Comparison of ENCODE assay signal across 8 cellular contexts in genomic region chr2:20595439-20596192, GRCh38. TPM values are rescaled to one million over a fixed set of nuclear protein-coding genes. Genes with fewer than 3 reads are reported as not detected.
DNase-seq lines count a peak whose midpoint lies in the region; ATAC-seq and TF ChIP-seq lines count a peak whose summit lies in the region.

No MANE protein-coding gene starts in this region.

- peak overlapping the region; percentile 30 for H3K4me3 ChIP-seq in GM12865 (ENCODE audit: low read depth, low read length)
- no peak overlapping the region for H3K4me3 ChIP-seq in aorta (ENCODE audit: low read length in 2 of 2)

- TF ChIP-seq CTCF in GM12865 (IDR thresholded peaks at IDR 0.05; ENCODE audit: insufficient read depth, low read depth, low read length, missing control alignments), result no peak

- POLR2A ChIA-PET in activated naive CD8-positive, alpha-beta T cell treated with anti-CD3 and anti-CD28 coated beads, Interleukin-2, amount 10 ng/mL, durations not matched to agents 7 days and 5 days (lab: Charles Lee), result interaction anchor here (1.3 kb wide), 1 partner anchor 148 kb away, joined by 3 read pairs; the partner anchor contains the start of gene RHOB

- DNase-seq in GM12865 (ENCODE audit: low read depth) (peak; percentile 90), left lobe of liver (ENCODE audit: low spot score) (peak; percentile 48), aorta (peak; percentile 73 to 78), NCI-H2107 treated with DMSO at 0.1 percent for 48 hours (lab: John Stamatoyannopoulos, UW; ENCODE audit: unreplicated experiment) (no peak), NCI-H1092 treated with DMSO at 0.1 percent for 48 hours (lab: John Stamatoyannopoulos, UW) (no peak)
- DNase-seq in activated naive CD8-positive, alpha-beta T cell treated with anti-CD3 and anti-CD28 coated beads, Interleukin-2, amount 10 ng/mL, durations not matched to agents 7 days and 5 days, result peak; percentile 35

- H3K27me3 Mint-ChIP-seq in activated naive CD8-positive, alpha-beta T cell treated with anti-CD3 and anti-CD28 coated beads, Interleukin-2, amount 10 ng/mL, durations not matched to agents 7 days and 5 days, result peaks cover 2% of the 10 kb centered on the region

- H3K4me3 Mint-ChIP-seq in activated naive CD8-positive, alpha-beta T cell treated with anti-CD3 and anti-CD28 coated beads, Interleukin-2, amount 10 ng/mL, durations not matched to agents 7 days and 5 days, result no peak overlapping the region

- H3K36me3 ChIP-seq in aorta (ENCODE audit: control insufficient read depth in 1 of 2, insufficient read depth in 2 of 2, low read length in 1 of 2), result no peaks in the 10 kb centered on the region

- no peaks in the 10 kb centered on the region for H3K9me3 ChIP-seq in aorta (ENCODE audit: control insufficient read depth, low read length)

- ATAC-seq in GM21447 (IDR thresholded peaks at IDR 0.05; ENCODE audit: unreplicated experiment) (peak; percentile 86), HG03575 (IDR thresholded peaks at IDR 0.05; ENCODE audit: extremely low read depth, insufficient number of reproducible peaks, low FRiP score, unreplicated experiment) (peak; percentile 87), left lobe of liver (no peak), aorta (ENCODE audit: low FRiP score) (no peak)
- ATAC-seq in activated naive CD8-positive, alpha-beta T cell treated with anti-CD3 and anti-CD28 coated beads, Interleukin-2, amount 10 ng/mL, durations not matched to agents 7 days and 5 days (ENCODE audit: low read depth), result peak; percentile 66

- no peak overlapping the region for H3K27ac ChIP-seq in aorta (ENCODE audit: low read depth in 1 of 2, low read length in 2 of 2)

- intact Hi-C loops in aorta (cut with DNase I), result no loop called here

- H3K27ac Mint-ChIP-seq in activated naive CD8-positive, alpha-beta T cell treated with anti-CD3 and anti-CD28 coated beads, Interleukin-2, amount 10 ng/mL, durations not matched to agents 7 days and 5 days, result peak overlapping the region; percentile 35

- peaks cover 0 to 7% of the 10 kb centered on the region in 2 donors for H3K4me1 ChIP-seq in aorta (ENCODE audit: control insufficient read depth in 1 of 2, insufficient read depth in 2 of 2, low read length in 2 of 2)

- no peaks in the 10 kb centered on the region for H3K36me3 Mint-ChIP-seq in activated naive CD8-positive, alpha-beta T cell treated with anti-CD3 and anti-CD28 coated beads, Interleukin-2, amount 10 ng/mL, durations not matched to agents 7 days and 5 days

- H3K4me1 Mint-ChIP-seq in activated naive CD8-positive, alpha-beta T cell treated with anti-CD3 and anti-CD28 coated beads, Interleukin-2, amount 10 ng/mL, durations not matched to agents 7 days and 5 days, result peaks cover 7% of the 10 kb centered on the region

- 85 to 95% methylated on average over 13 to 14 of the region's 14 CpGs for WGBS in aorta, 2 donors

- H3K27me3 ChIP-seq in aorta (ENCODE audit: control insufficient read depth in 1 of 2, insufficient read depth in 2 of 2, low read length in 1 of 2), result no peaks in the 10 kb centered on the region

- no peaks in the 10 kb centered on the region for H3K9me3 Mint-ChIP-seq in activated naive CD8-positive, alpha-beta T cell treated with anti-CD3 and anti-CD28 coated beads, Interleukin-2, amount 10 ng/mL, durations not matched to agents 7 days and 5 days

RNA-seq across cellular contexts. Expression of gene HS1BP3, which starts 55.3 kb away (rescaled TPM):
- 10 to 100 TPM; 13.8 to 14.8 TPM for total RNA-seq in activated naive CD8-positive, alpha-beta T cell treated with anti-CD3 and anti-CD28 coated beads, Interleukin-2, amount 10 ng/mL, durations not matched to agents 7 days and 5 days
- 20.1 TPM for total RNA-seq in left lobe of liver
- total RNA-seq in aorta, result 10 to 100 TPM; 34.8 to 42.3 TPM
- 10 to 100 TPM; 27.5 to 33.6 TPM for polyA plus RNA-seq in aorta

Comparison
In these comparisons a context has a peak if more than half of its experiments do, and no peak if none do; other contexts are left out.
1. DNase-seq: peak in GM12865 (single experiment), activated naive CD8-positive, alpha-beta T cell treated with anti-CD3 and anti-CD28 coated beads, Interleukin-2, amount 10 ng/mL, durations not matched to agents 7 days and 5 days (single experiment), left lobe of liver (single experiment) and aorta (2 of 2); none in NCI-H2107 treated with DMSO at 0.1 percent for 48 hours (single experiment) and NCI-H1092 treated with DMSO at 0.1 percent for 48 hours (single experiment).
2. ATAC-seq: peak in GM21447 (single experiment), HG03575 (single experiment) and activated naive CD8-positive, alpha-beta T cell treated with anti-CD3 and anti-CD28 coated beads, Interleukin-2, amount 10 ng/mL, durations not matched to agents 7 days and 5 days (single experiment); none in left lobe of liver (single experiment) and aorta (single experiment).